In the genomic region with DNA sequence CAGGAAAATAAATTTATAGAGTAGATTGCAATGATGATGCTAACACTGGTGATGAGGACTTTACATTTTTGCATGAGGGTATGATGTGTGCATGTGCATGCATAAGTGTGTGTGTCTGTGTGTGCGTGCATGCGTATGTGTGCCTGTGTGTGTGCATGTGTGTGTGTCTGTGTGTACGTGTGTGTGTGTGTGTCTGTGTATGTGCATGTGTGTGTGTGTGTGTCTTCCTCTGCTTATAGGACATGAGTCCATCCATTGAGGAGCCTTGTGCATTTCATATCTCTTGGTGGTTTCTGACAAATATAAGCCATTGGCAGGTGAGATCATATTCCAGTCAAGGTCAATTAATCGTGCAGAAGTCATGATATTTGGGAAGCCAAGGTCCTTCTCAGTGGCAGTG, we compare ENCODE assay signal across 17 cellular contexts.
"Had no signal": no experiment of that assay in that cellular context is flagged by ENCODE, and none has a peak within 500 bp of the region (broad histone marks: within the 10 kb centered on the region; RNA-seq: fewer than 3 reads in every experiment).

No MANE protein-coding gene starts in this region.

- H3K27ac ChIP-seq: dorsolateral prefrontal cortex, gastrocnemius medialis, heart right ventricle, left ventricle myocardium inferior, lower lobe of right lung, parathyroid adenoma, prostate gland, tibial artery, upper lobe of right lung had no signal

- DNase-seq: cortex of kidney; dorsolateral prefrontal cortex; effector CD8-positive, alpha-beta T cell; gastrocnemius medialis; heart right ventricle; left cardiac atrium; left ventricle myocardium inferior; lower lobe of right lung; natural killer cell; stimulated activated CD4-positive, alpha-beta T cell treated with anti-CD3 and anti-CD28 coated beads, Interleukin-4, amount 100 ng/mL, for 24 hours; tibial artery; upper lobe of right lung had no signal

- H3K79me2 ChIP-seq: parathyroid adenoma had no signal

- H3K27me3 ChIP-seq: gastrocnemius medialis, heart right ventricle, tibial artery, upper lobe of right lung had no signal

- H3K9ac ChIP-seq: parathyroid adenoma had no signal

- ATAC-seq: gastrocnemius medialis; heart right ventricle; left cardiac atrium; lower lobe of right lung; natural killer cell; stimulated activated memory B cell treated with anti-CD40 and anti-IgM and Interleukin-4, amounts not matched to agents 10 μg/mL and 1 μg/mL and 100 μg/mL, for 72 hours; upper lobe of right lung had no signal

- FAIRE-seq: keratinocyte had no signal

- H3K4me3 ChIP-seq: dorsolateral prefrontal cortex, gastrocnemius medialis, heart right ventricle, left ventricle myocardium inferior, lower lobe of right lung, prostate gland, smooth muscle cell, tibial artery, upper lobe of right lung had no signal

- H3K9me3 ChIP-seq: gastrocnemius medialis, heart right ventricle, left ventricle myocardium inferior, lower lobe of right lung, prostate gland, tibial artery, upper lobe of right lung had no signal

- H2AFZ ChIP-seq: parathyroid adenoma had no signal

- H3K36me3 ChIP-seq: gastrocnemius medialis, heart right ventricle, left ventricle myocardium inferior, lower lobe of right lung, prostate gland, tibial artery, upper lobe of right lung had no signal

- H3K4me2 ChIP-seq: smooth muscle cell had no signal
